Comparison of ENCODE assay signal across 34 cellular contexts in the genomic region with DNA sequence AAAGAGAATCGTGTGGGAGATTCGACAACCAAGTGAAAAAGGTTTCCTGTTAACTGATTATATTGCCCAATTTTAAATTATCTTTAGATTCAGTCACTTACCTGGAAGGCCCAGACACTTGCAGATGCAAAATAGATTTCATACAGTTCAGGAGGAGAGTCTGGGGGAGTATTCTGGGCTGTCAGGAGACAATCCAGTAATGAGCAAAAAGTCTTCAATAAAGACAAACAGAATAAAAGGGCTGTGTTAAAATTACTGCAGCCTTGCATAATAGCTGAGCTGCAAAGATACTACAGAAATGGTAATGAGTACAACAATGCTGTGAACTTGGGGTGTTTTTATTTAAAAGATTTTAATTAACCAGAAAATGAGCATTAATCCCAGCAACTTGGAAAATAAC.
"Had no signal": no experiment of that assay in that cellular context is flagged by ENCODE, and none has a peak within 500 bp of the region (broad histone marks: within the 10 kb centered on the region; RNA-seq: fewer than 3 reads in every experiment).

No MANE protein-coding gene starts in this region.

- H3K27me3 ChIP-seq: adrenal gland, ascending aorta, body of pancreas, brain microvascular endothelial cell, breast epithelium, cardiac muscle cell had no signal

- H3K27ac ChIP-seq: adrenal gland, ascending aorta, body of pancreas, brain microvascular endothelial cell, breast epithelium, cardiac muscle cell had no signal

- DNase-seq: activated effector memory CD4-positive, alpha-beta T cell treated with anti-CD3 and anti-CD28 coated beads, Interleukin-2, amount 50 U/mL, for 16 hours; activated effector memory CD4-positive, alpha-beta T cell treated with Interleukin-2 at 50 U/mL for 16 hours; activated gamma-delta T cell; activated gamma-delta T cell treated with Interleukin-2 at 50 U/mL for 16 hours; activated naive CD4-positive, alpha-beta T cell; activated naive CD4-positive, alpha-beta T cell treated with anti-CD3 and anti-CD28 coated beads for 36 hours; activated naive CD4-positive, alpha-beta T cell treated with anti-CD3 and anti-CD28 coated beads, Interleukin-2, amount 10 ng/mL, durations not matched to agents 7 days and 5 days; activated naive CD4-positive, alpha-beta T cell treated with anti-CD3 and anti-CD28 coated beads, Interleukin-2, amount 50 U/mL, for 16 hours; activated naive CD4-positive, alpha-beta T cell treated with Interleukin-2 at 50 U/mL for 16 hours; activated naive CD8-positive, alpha-beta T cell treated with anti-CD3 and anti-CD28 coated beads for 36 hours; activated naive CD8-positive, alpha-beta T cell treated with anti-CD3 and anti-CD28 coated beads, Interleukin-2, amount 10 ng/mL, durations not matched to agents 7 days and 5 days; activated naive CD8-positive, alpha-beta T cell treated with anti-CD3 and anti-CD28 coated beads, Interleukin-2, amount 50 U/mL, for 24 hours; activated T-cell treated with anti-CD3 and anti-CD28 coated beads for 4 hours; activated T-cell treated with anti-CD3 and anti-CD28 coated beads, Interleukin-2, amount 50 U/mL, for 1 hour; activated T-cell treated with anti-CD3 and anti-CD28 coated beads, Interleukin-2, amount 50 U/mL, for 24 hours; activated T-cell treated with anti-CD3 and anti-CD28 coated beads, Interleukin-2, amount 50 U/mL, for 4 hours; activated T-cell treated with anti-CD3 and anti-CD28 coated beads, Interleukin-2, amount 50 U/mL, for 48 hours; activated T-cell treated with anti-CD3 and anti-CD28 coated beads, Interleukin-2, amount 50 U/mL, for 72 hours; adrenal gland; amniotic stem cell; amygdala; anterior cingulate cortex; aorta; body of pancreas; brain microvascular endothelial cell; central memory CD4-positive, alpha-beta T cell; cerebellar nuclear complex had no signal

- H3K36me3 ChIP-seq: adrenal gland, ascending aorta, brain microvascular endothelial cell, breast epithelium, cardiac muscle cell had no signal

- H3K4me1 ChIP-seq: adrenal gland, ascending aorta, body of pancreas, breast epithelium had no signal

- FAIRE-seq: astrocyte, bronchial epithelial cell had no signal

- H3K9me3 ChIP-seq: adrenal gland, ascending aorta, body of pancreas, breast epithelium had no signal

- H3K4me3 ChIP-seq: adrenal gland, ascending aorta, body of pancreas, breast epithelium, cardiac muscle cell had no signal

- ATAC-seq: activated naive CD4-positive, alpha-beta T cell treated with anti-CD3 and anti-CD28 coated beads, Interleukin-2, amount 50 U/mL, for 72 hours; activated naive CD8-positive, alpha-beta T cell treated with anti-CD3 and anti-CD28 coated beads, Interleukin-2, amount 50 U/mL, for 24 hours; activated T-cell treated with anti-CD3 and anti-CD28 coated beads, Interleukin-2, amount 50 U/mL, for 4 hours; activated T-cell treated with anti-CD3 and anti-CD28 coated beads, Interleukin-2, amount 50 U/mL, for 72 hours; activated T-helper 17 cell treated with anti-CD3 and anti-CD28 coated beads, Interleukin-2, amount 50 U/mL, for 72 hours; body of pancreas had no signal
